11 cellular contexts compared by ENCODE assay signal in genomic region chr20:2379511-2380229, GRCh38. TPM values are rescaled to one million over a fixed set of nuclear protein-coding genes. Genes with fewer than 3 reads are reported as not detected.
DNase-seq lines count a peak whose midpoint lies in the region; ATAC-seq and TF ChIP-seq lines count a peak whose summit lies in the region.
"Had no signal": no experiment of that assay in that cellular context is flagged by ENCODE, and none has a peak within 500 bp of the region (broad histone marks: within the 10 kb centered on the region; RNA-seq: fewer than 3 reads in every experiment).

No MANE protein-coding gene starts in this region.

- peaks cover 18% of the 10 kb centered on the region for H3K4me1 Mint-ChIP-seq in activated naive CD8-positive, alpha-beta T cell treated with anti-CD3 and anti-CD28 coated beads for 36 hours

- peaks cover 40% of the 10 kb centered on the region for H3K27me3 Mint-ChIP-seq in activated naive CD8-positive, alpha-beta T cell treated with anti-CD3 and anti-CD28 coated beads for 36 hours

- H3K79me2 ChIP-seq in OCI-LY3 (ENCODE audit: low read length), result no peaks in the 10 kb centered on the region

- no peak overlapping the region for H3K27ac Mint-ChIP-seq in activated naive CD8-positive, alpha-beta T cell treated with anti-CD3 and anti-CD28 coated beads for 36 hours
- H3K27ac Mint-ChIP-seq: CD14-positive monocyte had no signal

- H3K36me3 Mint-ChIP-seq in activated naive CD8-positive, alpha-beta T cell treated with anti-CD3 and anti-CD28 coated beads for 36 hours, result no peaks in the 10 kb centered on the region
- H3K36me3 Mint-ChIP-seq: CD14-positive monocyte had no signal

- H3K4me3 Mint-ChIP-seq in activated naive CD8-positive, alpha-beta T cell treated with anti-CD3 and anti-CD28 coated beads for 36 hours, result no peak overlapping the region

- peak overlapping the region; percentile 68 for H2AFZ ChIP-seq in OCI-LY3 (ENCODE audit: low read depth, low read length)

- no peaks in the 10 kb centered on the region for H3K9me3 ChIP-seq in OCI-LY3 (ENCODE audit: insufficient read depth, low read length)
- H3K9me3 ChIP-seq: esophagus muscularis mucosa had no signal

- H3K36me3 ChIP-seq in OCI-LY3 (replicated peaks; ENCODE audit: low read depth, low read length), result no peaks in the 10 kb centered on the region
- H3K36me3 ChIP-seq: esophagus muscularis mucosa had no signal

- H3K4me3 ChIP-seq in OCI-LY3 (ENCODE audit: low read length), result 0 out of 2 replicates have a peak overlapping the region, but pooled peaks have one; percentile 3
- H3K4me3 ChIP-seq: esophagus muscularis mucosa had no signal

- peak overlapping the region; percentile 31 for H3K4me2 ChIP-seq in OCI-LY3 (ENCODE audit: low read length)

- ATAC-seq in HG03280 (IDR thresholded peaks at IDR 0.05; ENCODE audit: unreplicated experiment), result no peak
- ATAC-seq in HG03439 (IDR thresholded peaks at IDR 0.05; ENCODE audit: unreplicated experiment), result no peak

- no peaks in the 10 kb centered on the region for H3K9me3 Mint-ChIP-seq in activated naive CD8-positive, alpha-beta T cell treated with anti-CD3 and anti-CD28 coated beads for 36 hours

- no peaks in the 10 kb centered on the region for H4K20me1 ChIP-seq in OCI-LY3 (ENCODE audit: insufficient read depth, low read length)

- DNase-seq in stimulated activated CD4-positive, alpha-beta T cell treated with anti-CD3 and anti-CD28 coated beads, Interleukin-15, amount 100 ng/mL, for 24 hours, result peak; percentile 32
- DNase-seq in stimulated activated CD4-positive, alpha-beta T cell treated with anti-CD3 and anti-CD28 coated beads, Interleukin-4, amount 100 ng/mL, for 4 hours, result no peak
- peak; percentile 27 for DNase-seq in activated naive CD8-positive, alpha-beta T cell treated with anti-CD3 and anti-CD28 coated beads for 36 hours
- no peak for DNase-seq in AG20443 (ENCODE audit: low spot score)
- DNase-seq in anterior cingulate cortex (lab: John Stamatoyannopoulos, UW), result no peak
- DNase-seq: Right ventricle myocardium superior had no signal

- no peak for TF ChIP-seq CTCF in OCI-LY3 (IDR thresholded peaks at IDR 0.05; ENCODE audit: low read depth, low read length)

- peaks cover 8% of the 10 kb centered on the region for H3K4me1 ChIP-seq in OCI-LY3 (ENCODE audit: low read length)
- H3K4me1 ChIP-seq: esophagus muscularis mucosa had no signal

- no peaks in the 10 kb centered on the region for H3K27me3 ChIP-seq in OCI-LY3 (ENCODE audit: low read depth, low read length)

- H3K27ac ChIP-seq in OCI-LY3 (ENCODE audit: low read length), result no peak overlapping the region
- H3K27ac ChIP-seq: esophagus muscularis mucosa had no signal

- H3K9ac ChIP-seq in OCI-LY3 (ENCODE audit: low read length), result no peak overlapping the region

RNA-seq across cellular contexts. Expression of gene TGM6, which starts 1.0 kb away (rescaled TPM):
- total RNA-seq in activated naive CD8-positive, alpha-beta T cell treated with anti-CD3 and anti-CD28 coated beads for 36 hours, result not detected
- total RNA-seq: esophagus muscularis mucosa, Right ventricle myocardium superior had no signal

Comparison
In these comparisons a context has a peak if more than half of its experiments do, and no peak if none do; other contexts are left out.
1. DNase-seq: peak in stimulated activated CD4-positive, alpha-beta T cell treated with anti-CD3 and anti-CD28 coated beads, Interleukin-15, amount 100 ng/mL, for 24 hours (single experiment) and activated naive CD8-positive, alpha-beta T cell treated with anti-CD3 and anti-CD28 coated beads for 36 hours (single experiment); none in stimulated activated CD4-positive, alpha-beta T cell treated with anti-CD3 and anti-CD28 coated beads, Interleukin-4, amount 100 ng/mL, for 4 hours (0 of 2), AG20443 (single experiment) and anterior cingulate cortex (0 of 58).